ENCODE assay signal across 8 cellular contexts in genomic region chr1:203268901-203269653, GRCh38. TPM values are rescaled to one million over a fixed set of nuclear protein-coding genes. Genes with fewer than 3 reads are reported as not detected.
A peak's percentile ranks its signal among the peaks of the same experiment; 100 is the strongest.
DNase-seq lines count a peak whose midpoint lies in the region; ATAC-seq, FAIRE-seq and TF ChIP-seq lines count a peak whose summit lies in the region.

No MANE protein-coding gene starts in this region.

- no peaks in the 10 kb centered on the region for H3K9me3 Mint-ChIP-seq in naive thymus-derived CD4-positive, alpha-beta T cell

- H3K36me3 ChIP-seq in BJ (ENCODE audit: control insufficient read depth, insufficient read depth, low read length) (no peaks in the 10 kb centered on the region), H1 (ENCODE audit: control insufficient read depth in 2 of 4, insufficient read depth in 4 of 4, low read length in 3 of 4) (no peaks in the 10 kb centered on the region)
- no peaks in the 10 kb centered on the region for H3K36me3 ChIP-seq in naive thymus-derived CD4-positive, alpha-beta T cell (ENCODE audit: control insufficient read depth in 2 of 3, insufficient read depth in 3 of 3, low read length in 3 of 3)

- H3K27ac Mint-ChIP-seq in T-helper 17 cell = no peak overlapping the region
- no peak overlapping the region for H3K27ac Mint-ChIP-seq in naive thymus-derived CD4-positive, alpha-beta T cell

- H4K20me1 ChIP-seq in H1 (replicated peaks in 1 of 2; ENCODE audit: control insufficient read depth in 1 of 2, insufficient read depth in 2 of 2, low read length in 2 of 2) = no peaks in the 10 kb centered on the region

- H3K18ac ChIP-seq in H1 (ENCODE audit: extremely low read depth, low read length) = no peak overlapping the region

- peak overlapping the region; percentile 87; the same call in 1 of the 2 replicates for H2BK20ac ChIP-seq in H1 (ENCODE audit: low read length)

- H3K4me1 ChIP-seq in H1 (replicated peaks in 1 of 4; ENCODE audit: control insufficient read depth in 3 of 4, insufficient read depth in 4 of 4, low read length in 3 of 4) = peaks cover 0 to 13% (median 7%) of the 10 kb centered on the region in 4 experiments; a peak in 5 of 7 replicates
- H3K4me1 ChIP-seq in naive thymus-derived CD4-positive, alpha-beta T cell (ENCODE audit: control insufficient read depth in 2 of 2, insufficient read depth in 2 of 2, low read length in 2 of 2) = peaks cover 16 to 40% of the 10 kb centered on the region in 2 donors

- peaks cover 20% of the 10 kb centered on the region for H3K4me1 Mint-ChIP-seq in T-helper 17 cell
- peaks cover 15 to 41% (median 37%) of the 10 kb centered on the region in 7 donors for H3K4me1 Mint-ChIP-seq in naive thymus-derived CD4-positive, alpha-beta T cell

- peak; percentile 91 for FAIRE-seq in GM12891 (lab: Jason Lieb, UNC)
- no peak for FAIRE-seq in H1 (lab: Jason Lieb, UNC)

- intact Hi-C loops in naive thymus-derived CD4-positive, alpha-beta T cell (cut with micrococcal nuclease) = loop anchor here (1.0 to 5.0 kb wide), 7 partner anchors 53 to 1093 kb away; partner anchors contain the start of gene LAX1 (in 1 of the 2)

- no peak overlapping the region for H3K14ac ChIP-seq in H1 (ENCODE audit: insufficient read length)

- H2AFZ ChIP-seq in H1 (ENCODE audit: low read length) = no peak overlapping the region

- no peak overlapping the region for H4K8ac ChIP-seq in H1 (ENCODE audit: extremely low read depth, insufficient read depth, low read length)

- H3K4me2 ChIP-seq in H1 (ENCODE audit: insufficient read depth in 1 of 2, low read depth in 2 of 2, low read length in 2 of 2) = no peak overlapping the region

- peak overlapping the region; percentile 89 for H2BK15ac ChIP-seq in H1 (ENCODE audit: low read length)

- TF ChIP-seq POLR2A in GM12891 (IDR thresholded peaks at IDR 0.05; ENCODE audit: low read depth, low read length) (no peak), H1 (IDR thresholded peaks at IDR 0.05; ENCODE audit: control extremely low read depth in 1 of 2, low read depth in 2 of 2, low read length in 2 of 2) (no peak)

- H3K27me3 Mint-ChIP-seq in T-helper 17 cell = no peaks in the 10 kb centered on the region
- H3K27me3 Mint-ChIP-seq in naive thymus-derived CD4-positive, alpha-beta T cell = no peaks in the 10 kb centered on the region

- no peak overlapping the region for H3K4ac ChIP-seq in H1 (replicated peaks; ENCODE audit: insufficient read length, low read depth, low read length)

- peak overlapping the region; percentile 75 for H4K91ac ChIP-seq in H1 (replicated peaks; ENCODE audit: insufficient read length, low read length)

- no peak for TF ChIP-seq EP300 in H1 (IDR thresholded peaks at IDR 0.05; ENCODE audit: borderline replicate concordance in 1 of 2, low read depth in 2 of 2, low read length in 2 of 2)

- H3K9me3 ChIP-seq in T-helper 17 cell (ENCODE audit: control insufficient read depth, low read length, poor library complexity, severe bottlenecking) (no peaks in the 10 kb centered on the region), H1 (ENCODE audit: insufficient read depth in 2 of 2, low read depth in 1 of 2, low read length in 1 of 2) (no peaks in the 10 kb centered on the region)
- H3K9me3 ChIP-seq in naive thymus-derived CD4-positive, alpha-beta T cell (ENCODE audit: control insufficient read depth in 2 of 3, low read length in 3 of 3) = no peaks in the 10 kb centered on the region

- H3K4me3 ChIP-seq in BJ (ENCODE audit: low read depth, low read length) = no peak overlapping the region
- no peak overlapping the region for H3K4me3 ChIP-seq in H1 (ENCODE audit: extremely low read depth in 1 of 4, insufficient read depth in 2 of 4, low read depth in 3 of 4, low read length in 4 of 4)
- H3K4me3 ChIP-seq in naive thymus-derived CD4-positive, alpha-beta T cell (ENCODE audit: low read length) = no peak overlapping the region

- no peak overlapping the region for H2BK120ac ChIP-seq in H1 (replicated peaks; ENCODE audit: low read depth, low read length)

- no peak overlapping the region for H3K27ac ChIP-seq in H1 (ENCODE audit: low read depth, low read length)
- H3K27ac ChIP-seq in naive thymus-derived CD4-positive, alpha-beta T cell (ENCODE audit: low read depth, low read length) = peak overlapping the region; percentile 46

- H3K23ac ChIP-seq in H1 (ENCODE audit: insufficient read length) = no peak overlapping the region

- 0 out of 2 replicates have a peak overlapping the region, but pooled peaks have one; percentile 2 for H2BK12ac ChIP-seq in H1 (ENCODE audit: low read depth, low read length)

- CTCF ChIA-PET in BJ (lab: Yijun Ruan, JAX) (interaction anchor here (0.6 to 20.3 kb wide), 44 partner anchors 9 to 292 kb away, joined by 3 to 484 read pairs (median 5); partner anchors contain the start of genes ADORA1, FMOD and PPFIA4), H1 (lab: Charles Lee; ENCODE audit: partially characterized antibody) (interaction anchor here (0.6 to 39.0 kb wide), 50 partner anchors 9 to 370 kb away, joined by 3 to 785 read pairs (median 6); partner anchors contain the start of genes ADORA1, BTG2, MYOG and OPTC)
- CTCF ChIA-PET in naive thymus-derived CD4-positive, alpha-beta T cell (lab: Charles Lee) = interaction anchor here (0.7 to 15.6 kb wide), 21 partner anchors 8 to 432 kb away, joined by 3 to 480 read pairs (median 6); partner anchors contain the start of genes ATP2B4, BTG2 and OPTC

- H3K27me3 ChIP-seq in BJ (ENCODE audit: control insufficient read depth, insufficient read depth, low read length) (no peaks in the 10 kb centered on the region; the same call in 1 of the 2 replicates), H1 (replicated peaks in 1 of 4; ENCODE audit: control insufficient read depth in 3 of 4, extremely low read depth in 1 of 4, insufficient read depth in 3 of 4, low read length in 3 of 4) (peaks cover 0 to 19% (median 9%) of the 10 kb centered on the region in 4 experiments; a peak in 4 of 7 replicates)
- H3K27me3 ChIP-seq in naive thymus-derived CD4-positive, alpha-beta T cell (ENCODE audit: control insufficient read depth in 2 of 2, insufficient read depth in 2 of 2, low read length in 2 of 2) = no peaks in the 10 kb centered on the region

- POLR2A ChIA-PET in BJ (lab: Charles Lee) = no interaction called here
- POLR2A ChIA-PET in H1 (lab: Charles Lee; ENCODE audit: partially characterized antibody) = interaction anchor here (2.3 kb wide), 1 partner anchor 229 kb away, joined by 7 read pairs; no protein-coding TSS in a partner anchor
- POLR2A ChIA-PET in naive thymus-derived CD4-positive, alpha-beta T cell (lab: Charles Lee) = interaction anchor here (0.6 to 31.3 kb wide), 10 partner anchors 10 to 433 kb away, joined by 3 to 1812 read pairs (median 6); partner anchors contain the start of gene BTG2

- H4K5ac ChIP-seq in H1 (ENCODE audit: insufficient read length, low read depth, low read length) = no peak overlapping the region

- no peaks in the 10 kb centered on the region for H3K79me2 ChIP-seq in H1 (ENCODE audit: control insufficient read depth in 1 of 2, insufficient read depth in 2 of 2, low read length in 2 of 2)

- TF ChIP-seq CTCF in BJ (IDR thresholded peaks at IDR 0.05; ENCODE audit: insufficient read depth, low read depth, low read length) (peak; percentile 92), H1 (IDR thresholded peaks at IDR 0.05; ENCODE audit: control extremely low read depth in 1 of 3, insufficient read depth in 1 of 3, low read depth in 1 of 3, low read length in 3 of 3) (peak in 2 of 3 experiments; percentile 93 to 95; a peak in 3 of 4 replicates)

- DNase-seq in BJ (ENCODE audit: low read depth) (no peak), GM12891 (ENCODE audit: insufficient read length, low spot score) (no peak), NCI-H2081 (lab: John Stamatoyannopoulos, UW) (peak; percentile 85 to 87), T-helper 17 cell (no peak), H1 (ENCODE audit: low read depth in 1 of 2, low spot score in 2 of 2) (peak in 1 of 2 experiments; percentile 60), GOT3 (lab: John Stamatoyannopoulos, UW) (no peak)
- peak in 7 of 9 donors; percentile 72 to 85 (median 81) for DNase-seq in naive thymus-derived CD4-positive, alpha-beta T cell

- peak; percentile 94 to 96 for TF ChIP-seq RAD21 in H1 (IDR thresholded peaks at IDR 0.05 in 1 of 2, conservative IDR thresholded peaks at IDR 0.05 in 1 of 2; ENCODE audit: low read depth in 2 of 2, low read length in 2 of 2)

- no peak overlapping the region for H3K56ac ChIP-seq in H1 (replicated peaks; ENCODE audit: insufficient read length, low read depth, low read length)

- no peak overlapping the region for H2BK5ac ChIP-seq in H1 (ENCODE audit: low read depth, low read length)

- no peak overlapping the region for H2AK5ac ChIP-seq in H1 (ENCODE audit: low read depth, low read length)

- peak; percentile 55 for ATAC-seq in T-helper 17 cell
- peak; percentile 72 for ATAC-seq in naive thymus-derived CD4-positive, alpha-beta T cell
- no peak for ATAC-seq in HG03097 (IDR thresholded peaks at IDR 0.05; ENCODE audit: low FRiP score, unreplicated experiment)

- H3K4me3 Mint-ChIP-seq in T-helper 17 cell = no peak overlapping the region
- H3K4me3 Mint-ChIP-seq in naive thymus-derived CD4-positive, alpha-beta T cell = no peak overlapping the region

- no peak overlapping the region for H3K9ac ChIP-seq in H1 (replicated peaks in 1 of 4; ENCODE audit: extremely low read depth in 1 of 4, low read depth in 3 of 4, low read length in 3 of 4)

- H3K79me1 ChIP-seq in H1 (ENCODE audit: low read depth, low read length) = no peaks in the 10 kb centered on the region

- WGBS in H1 (ENCODE audit: extremely low coverage in 1 of 2, insufficient coverage in 1 of 2, insufficient read length in 1 of 2, insufficient replicate concordance in 2 of 2, low coverage in 1 of 2, low lambda C conversion rate in 2 of 2, missing lambda C conversion rate in 1 of 2), 2 experiments = 36% methylated on average over 5 of the region's 5 CpGs; no CpG with 5 or more reads in 1 of the 2 experiments

- H3K23me2 ChIP-seq in H1 (ENCODE audit: low read depth, low read length) = peaks cover 2% of the 10 kb centered on the region; the same call in 1 of the 2 replicates

- H3K36me3 Mint-ChIP-seq in T-helper 17 cell (ENCODE audit: low read depth) = no peaks in the 10 kb centered on the region
- H3K36me3 Mint-ChIP-seq in naive thymus-derived CD4-positive, alpha-beta T cell = no peaks in the 10 kb centered on the region

RNA-seq across cellular contexts. Expression of gene BTG2, which starts 36.2 kb away (rescaled TPM):
- polyA plus RNA-seq in BJ (2011; rRNA removed) (22.8 and 23.7 TPM in 2 replicates), H1 (2011; rRNA removed) (11.0 and 15.1 TPM in 2 replicates)
- 9.9 and 17.3 TPM in 2 replicates for polyA minus RNA-seq in BJ (2011; rRNA and poly(A)+ RNA removed)
- polyA plus RNA-seq in GM12891 (2012; ENCODE audit: low read depth, missing spikeins) = 29.7 TPM
- total RNA-seq in T-helper 17 cell = 100 to 1,000 TPM; 584 to 606 TPM
- 4.1 and 4.8 TPM in 2 replicates for total RNA-seq in H1 (2021; fragmentation: NEBNext Ultra II Directional; extraction: Animal tissue kit (Norgen Biotek cat#: 25700))
- 10.1 TPM for polyA plus RNA-seq in H1 (2011; cell fraction: cytosol; rRNA removed)
- 10.0 TPM for polyA plus RNA-seq in H1 (2011; cell fraction: nucleus; rRNA removed)
- 5.6 to 6.3 TPM (median 5.9 TPM) in 4 replicates for polyA plus RNA-seq in H1 (2012, experiment 1 of 2)
- polyA plus RNA-seq in H1 (2012, experiment 2 of 2) = 7.6 TPM
- polyA plus RNA-seq in H1 (2013, experiment 1 of 2) = 2.1 TPM
- 2.6 TPM for polyA plus RNA-seq in H1 (2013, experiment 2 of 2)
- 7.2 and 7.6 TPM in 2 replicates for polyA minus RNA-seq in H1 (2011; rRNA and poly(A)+ RNA removed)
- polyA minus RNA-seq in H1 (2011; cell fraction: cytosol; rRNA and poly(A)+ RNA removed) = 9.8 TPM
- 19.8 TPM for polyA minus RNA-seq in H1 (2011; cell fraction: nucleus; rRNA and poly(A)+ RNA removed)
- 100 to 1,000 TPM; 141 to 654 (median 241) TPM for total RNA-seq in naive thymus-derived CD4-positive, alpha-beta T cell
- polyA plus RNA-seq in naive thymus-derived CD4-positive, alpha-beta T cell = 100 to 1,000 TPM; 118 to 211 TPM

RNA-seq across cellular contexts. Expression of gene CHIT1, which starts 39.6 kb away (rescaled TPM):
- polyA plus RNA-seq in BJ (2011; rRNA removed) = not detected in 2 replicates
- polyA minus RNA-seq in BJ (2011; rRNA and poly(A)+ RNA removed) = not detected in 2 replicates
- 0.56 TPM for polyA plus RNA-seq in GM12891 (2012; ENCODE audit: low read depth, missing spikeins)
- total RNA-seq in T-helper 17 cell = 1 to 10 TPM in 1 of 2 donors, under 1 TPM in 1; 0.13 to 1.0 TPM
- not detected in 2 replicates for total RNA-seq in H1 (2021; fragmentation: NEBNext Ultra II Directional; extraction: Animal tissue kit (Norgen Biotek cat#: 25700))
- not detected in 2 replicates for polyA plus RNA-seq in H1 (2011; rRNA removed)
- 0.04 TPM for polyA plus RNA-seq in H1 (2011; cell fraction: cytosol; rRNA removed)
- polyA plus RNA-seq in H1 (2011; cell fraction: nucleus; rRNA removed) = 0.13 TPM
- polyA plus RNA-seq in H1 (2012, experiment 1 of 2) = 0.06 TPM in 1 of 4 replicates, not detected in the others
- not detected for polyA plus RNA-seq in H1 (2012, experiment 2 of 2)
- not detected for polyA plus RNA-seq in H1 (2013, experiment 1 of 2)
- not detected for polyA plus RNA-seq in H1 (2013, experiment 2 of 2)
- 0.03 and 0.05 TPM in 2 replicates for polyA minus RNA-seq in H1 (2011; rRNA and poly(A)+ RNA removed)
- not detected for polyA minus RNA-seq in H1 (2011; cell fraction: cytosol; rRNA and poly(A)+ RNA removed)
- polyA minus RNA-seq in H1 (2011; cell fraction: nucleus; rRNA and poly(A)+ RNA removed) = 0.50 TPM
- 1 to 10 TPM in 4 of 5 experiments, under 1 TPM in 1; 0.76 to 2.2 (median 1.1) TPM for total RNA-seq in naive thymus-derived CD4-positive, alpha-beta T cell
- polyA plus RNA-seq in naive thymus-derived CD4-positive, alpha-beta T cell = not detected

Comparison
In these comparisons a context has a peak if more than half of its experiments do, and no peak if none do; other contexts are left out.
1. DNase-seq: peak in NCI-H2081 (2 of 2) and naive thymus-derived CD4-positive, alpha-beta T cell (7 of 9); none in BJ (single experiment), GM12891 (single experiment), T-helper 17 cell (0 of 3) and GOT3 (single experiment).
2. RNA of gene BTG2, which starts 36.2 kb away (total RNA-seq): 584 to 606 TPM in T-helper 17 cell and 141 to 654 TPM in naive thymus-derived CD4-positive, alpha-beta T cell; 4.1 to 4.8 TPM in H1; every median in the first group is over 10 times any median in the second.